Comparison of ENCODE assay signal across 1 cellular context in genomic region chr15:101407439-101407838, GRCh38.
A peak's percentile ranks its signal among the peaks of the same experiment; 100 is the strongest.
TF ChIP-seq lines count a peak whose summit lies in the region.

No MANE protein-coding gene starts in this region.

TF ChIP-seq in GM12878, 131 proteins besides CTCF, POLR2A, EP300 and RAD21 (continued from another document and continues in another):
- no peak for TF ChIP-seq ZBTB33 (IDR thresholded peaks at IDR 0.05)
- no peak for TF ChIP-seq SKIL (IDR thresholded peaks at IDR 0.05; ENCODE audit: low read depth, poor library complexity, severe bottlenecking)
- TF ChIP-seq ZSCAN29 (IDR thresholded peaks at IDR 0.05): no peak
- peak; percentile 29; the same call in 1 of the 2 replicates for TF ChIP-seq ATF2 (IDR thresholded peaks at IDR 0.05; ENCODE audit: low read length)
- TF ChIP-seq ZBTB11 (CRISPR knock-in tag; IDR thresholded peaks at IDR 0.05): no peak
- no peak for TF ChIP-seq MTA3 (IDR thresholded peaks at IDR 0.05; ENCODE audit: borderline replicate concordance, low read length)
- peak; percentile 93 for TF ChIP-seq RUNX3 (IDR thresholded peaks at IDR 0.05; ENCODE audit: low read length)
- peak; percentile 40 to 42; a peak in 2 of 4 replicates for TF ChIP-seq IKZF2 (IDR thresholded peaks at IDR 0.05)
- no peak for TF ChIP-seq CEBPB (IDR thresholded peaks at IDR 0.05; ENCODE audit: borderline replicate concordance in 1 of 2, low read depth in 2 of 2, low read length in 2 of 2)
- peak; percentile 41; the same call in 1 of the 2 replicates for TF ChIP-seq JUNB (IDR thresholded peaks at IDR 0.05)
- no peak for TF ChIP-seq EZH2 (IDR thresholded peaks at IDR 0.05; ENCODE audit: borderline replicate concordance, control insufficient read depth, low read depth, low read length)
- TF ChIP-seq EGR1 (IDR thresholded peaks at IDR 0.05; ENCODE audit: borderline replicate concordance in 1 of 2, low read depth in 2 of 2, low read length in 2 of 2): peak in 1 of 2 experiments; percentile 44; a peak in 1 of 3 replicates
- peak; percentile 39; the same call in 1 of the 2 replicates for TF ChIP-seq MEF2A (IDR thresholded peaks at IDR 0.05; ENCODE audit: insufficient read depth, low read depth, low read length)
- no peak for TF ChIP-seq PRDM15 (CRISPR knock-in tag; IDR thresholded peaks at IDR 0.05)
- peak; percentile 91 for TF ChIP-seq TCF12 (IDR thresholded peaks at IDR 0.05; ENCODE audit: low read depth, low read length)
- TF ChIP-seq PAX5 (IDR thresholded peaks at IDR 0.05; ENCODE audit: borderline replicate concordance, low read depth, low read length): peak; percentile 54; the same call in 1 of the 2 replicates
- TF ChIP-seq ZNF687 (IDR thresholded peaks at IDR 0.05): no peak
- no peak for TF ChIP-seq CREM (IDR thresholded peaks at IDR 0.05; ENCODE audit: low read depth)
- TF ChIP-seq NR2C2 (IDR thresholded peaks at IDR 0.05; ENCODE audit: borderline replicate concordance, control insufficient read depth, insufficient read length, low read depth): no peak
- peak; percentile 49 for TF ChIP-seq EED (IDR thresholded peaks at IDR 0.05; ENCODE audit: low read depth)
- no peak for TF ChIP-seq SUZ12 (IDR thresholded peaks at IDR 0.05; ENCODE audit: unreplicated experiment)
- TF ChIP-seq DPF2 (IDR thresholded peaks at IDR 0.05): 0 out of 2 replicates have a peak, but pooled peaks have one; percentile 24
- TF ChIP-seq CBFB (IDR thresholded peaks at IDR 0.05; ENCODE audit: low read depth): peak; percentile 59
- TF ChIP-seq NR2F1 (conservative IDR thresholded peaks at IDR 0.05): peak; percentile 81
- TF ChIP-seq RELB (IDR thresholded peaks at IDR 0.05; ENCODE audit: low read depth): no peak
- no peak for TF ChIP-seq SPI1 (IDR thresholded peaks at IDR 0.05; ENCODE audit: borderline replicate concordance, insufficient read depth, low read depth, low read length)
- TF ChIP-seq STAT3 (IDR thresholded peaks at IDR 0.05; ENCODE audit: low read depth, low read length): no peak
- TF ChIP-seq BCL11A (IDR thresholded peaks at IDR 0.05; ENCODE audit: low read depth, low read length): peak; percentile 70; the same call in 1 of the 2 replicates
- TF ChIP-seq TCF3 (IDR thresholded peaks at IDR 0.05; ENCODE audit: borderline replicate concordance, insufficient read depth, low read depth, low read length): peak; percentile 69
- TF ChIP-seq ZNF207 (IDR thresholded peaks at IDR 0.05; ENCODE audit: borderline replicate concordance): no peak
- TF ChIP-seq BCL3 (IDR thresholded peaks at IDR 0.05; ENCODE audit: borderline replicate concordance, insufficient read depth, low read depth, low read length, poor library complexity, severe bottlenecking): peak; percentile 77
- peak; percentile 28 to 72; a peak in 2 of 4 replicates for TF ChIP-seq BHLHE40 (IDR thresholded peaks at IDR 0.05; ENCODE audit: borderline replicate concordance in 1 of 2, low read depth in 2 of 2, low read length in 1 of 2)
- no peak for TF ChIP-seq SMAD1 (IDR thresholded peaks at IDR 0.05; ENCODE audit: low read depth, partially characterized antibody)
- TF ChIP-seq MLLT1 (IDR thresholded peaks at IDR 0.05): 0 out of 2 replicates have a peak, but pooled peaks have one; percentile 49
- no peak for TF ChIP-seq SP1 (IDR thresholded peaks at IDR 0.05; ENCODE audit: low read depth, low read length)
- no peak for TF ChIP-seq TAF1 (IDR thresholded peaks at IDR 0.05; ENCODE audit: borderline replicate concordance, low read depth, low read length)
